ENCODE assay signal across 1 cellular context in the genomic region with DNA sequence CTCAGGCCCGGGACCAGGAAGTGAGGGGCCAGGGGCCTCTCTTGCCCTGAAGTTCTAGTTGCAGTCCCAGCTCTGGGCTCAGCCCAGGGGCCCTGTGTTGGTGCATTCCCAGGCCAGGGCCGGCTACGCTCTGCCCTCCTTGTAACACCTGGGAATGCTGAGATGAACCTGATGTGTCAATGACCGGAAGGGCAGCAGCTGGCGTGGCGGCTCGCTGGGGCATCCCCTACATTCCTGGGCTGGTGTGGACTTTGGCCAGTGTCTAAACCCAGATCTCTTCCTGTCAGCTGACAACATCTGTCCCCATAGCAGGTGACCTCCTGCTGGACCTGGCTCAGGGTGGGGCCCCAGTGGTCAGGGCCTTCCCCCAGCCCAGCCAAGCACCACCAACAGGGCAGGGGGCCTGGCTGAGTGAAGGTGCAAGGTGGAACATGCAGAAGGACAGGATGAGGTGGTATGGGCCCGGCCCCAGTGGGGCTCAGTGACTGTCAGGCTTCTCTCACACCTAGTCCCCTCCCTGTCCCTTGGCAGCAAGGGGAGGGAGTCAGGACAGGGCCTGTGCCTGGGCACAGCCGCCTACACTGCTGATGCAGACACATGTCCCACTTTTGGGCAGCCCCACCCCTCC.
TF ChIP-seq lines count a peak whose summit lies in the region.

No MANE protein-coding gene starts in this region.

TF ChIP-seq in HepG2, 621 proteins besides CTCF, POLR2A, EP300 and RAD21 (continued from another document and continues in another):
- TF ChIP-seq, protein P1, sequence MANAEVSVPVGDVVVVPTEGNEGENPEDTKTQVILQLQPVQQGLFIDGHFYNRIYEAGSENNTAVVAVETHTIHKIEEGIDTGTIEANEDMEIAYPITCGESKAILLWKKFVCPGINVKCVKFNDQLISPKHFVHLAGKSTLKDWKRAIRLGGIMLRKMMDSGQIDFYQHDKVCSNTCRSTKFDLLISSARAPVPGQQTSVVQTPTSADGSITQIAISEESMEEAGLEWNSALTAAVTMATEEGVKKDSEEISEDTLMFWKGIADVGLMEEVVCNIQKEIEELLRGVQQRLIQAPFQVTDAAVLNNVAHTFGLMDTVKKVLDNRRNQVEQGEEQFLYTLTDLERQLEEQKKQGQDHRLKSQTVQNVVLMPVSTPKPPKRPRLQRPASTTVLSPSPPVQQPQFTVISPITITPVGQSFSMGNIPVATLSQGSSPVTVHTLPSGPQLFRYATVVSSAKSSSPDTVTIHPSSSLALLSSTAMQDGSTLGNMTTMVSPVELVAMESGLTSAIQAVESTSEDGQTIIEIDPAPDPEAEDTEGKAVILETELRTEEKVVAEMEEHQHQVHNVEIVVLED (CRISPR knock-in tag; IDR thresholded peaks at IDR 0.05; ENCODE audit: borderline replicate concordance) = peak; percentile 67
- TF ChIP-seq NR2C2 (CRISPR knock-in tag; IDR thresholded peaks at IDR 0.05; ENCODE audit: borderline replicate concordance) (peak; percentile 91), ISX (CRISPR knock-in tag; conservative IDR thresholded peaks at IDR 0.05) (no peak), MAFF (IDR thresholded peaks at IDR 0.05; ENCODE audit: low read depth, low read length) (no peak; the same call in 1 of the 2 replicates), NPAS2 (CRISPR knock-in tag; IDR thresholded peaks at IDR 0.05; ENCODE audit: borderline replicate concordance) (no peak), ZFY (CRISPR knock-in tag; IDR thresholded peaks at IDR 0.05) (peak; percentile 71), ZNF879 (CRISPR knock-in tag; IDR thresholded peaks at IDR 0.05) (no peak), ZSCAN29 (CRISPR knock-in tag; conservative IDR thresholded peaks at IDR 0.05) (peak; percentile 90), ZNF552 (CRISPR knock-in tag; IDR thresholded peaks at IDR 0.05; ENCODE audit: borderline replicate concordance) (peak; percentile 78; the same call in 1 of the 2 replicates), ZNF674 (CRISPR knock-in tag; IDR thresholded peaks at IDR 0.05; ENCODE audit: low read depth) (no peak), ZNF598 (CRISPR knock-in tag; IDR thresholded peaks at IDR 0.05; ENCODE audit: borderline replicate concordance) (peak; percentile 87; the same call in 1 of the 2 replicates), FLYWCH1 (CRISPR knock-in tag; IDR thresholded peaks at IDR 0.05) (no peak), ZNF432 (CRISPR knock-in tag; IDR thresholded peaks at IDR 0.05; ENCODE audit: borderline replicate concordance) (no peak), CHD4 (IDR thresholded peaks at IDR 0.05; ENCODE audit: borderline replicate concordance, low read length) (no peak), STAT5B (CRISPR knock-in tag; IDR thresholded peaks at IDR 0.05) (peak; percentile 70; the same call in 1 of the 2 replicates), ZNF569 (CRISPR knock-in tag; IDR thresholded peaks at IDR 0.05; ENCODE audit: borderline replicate concordance) (0 out of 2 replicates have a peak, but pooled peaks have one; percentile 75), RFX5 (IDR thresholded peaks at IDR 0.05; ENCODE audit: low read depth, low read length) (no peak), SCMH1 (CRISPR knock-in tag; IDR thresholded peaks at IDR 0.05; ENCODE audit: borderline replicate concordance) (no peak), ZC3H13 (CRISPR knock-in tag; IDR thresholded peaks at IDR 0.05) (peak; percentile 71; the same call in 1 of the 2 replicates), SNRNP70 (IDR thresholded peaks at IDR 0.05; ENCODE audit: low read depth, low read length) (no peak), SIN3A (IDR thresholded peaks at IDR 0.05; ENCODE audit: borderline replicate concordance, low read depth, low read length) (peak; percentile 95), ZNF543 (CRISPR knock-in tag; IDR thresholded peaks at IDR 0.05) (no peak), ZNF530 (CRISPR knock-in tag; IDR thresholded peaks at IDR 0.05; ENCODE audit: low read depth) (no peak), MAFK (conservative IDR thresholded peaks at IDR 0.05 in 1 of 2, IDR thresholded peaks at IDR 0.05 in 1 of 2; ENCODE audit: low read length in 2 of 2) (no peak), MEF2D (CRISPR knock-in tag; IDR thresholded peaks at IDR 0.05) (peak; percentile 95), ZNF781 (CRISPR knock-in tag; IDR thresholded peaks at IDR 0.05; ENCODE audit: borderline replicate concordance, not compliant biosample characterization) (peak; percentile 70), TCF7 (IDR thresholded peaks at IDR 0.05; ENCODE audit: low read depth) (peak; percentile 37; the same call in 1 of the 2 replicates), CHCHD3 (CRISPR knock-in tag; IDR thresholded peaks at IDR 0.05) (no peak), ZSCAN21 (CRISPR knock-in tag; IDR thresholded peaks at IDR 0.05; ENCODE audit: borderline replicate concordance) (peak; percentile 90), ATF1 (CRISPR knock-in tag; IDR thresholded peaks at IDR 0.05) (no peak), FOXP1 (IDR thresholded peaks at IDR 0.05) (no peak), FOXP1 (CRISPR knock-in tag; IDR thresholded peaks at IDR 0.05) (peak; percentile 78), MIER3 (CRISPR knock-in tag; IDR thresholded peaks at IDR 0.05; ENCODE audit: borderline replicate concordance) (peak; percentile 99), XRCC5 (optimal IDR thresholded peaks at IDR 0.05; ENCODE audit: low read length) (peak; percentile 66), ZNF709 (CRISPR knock-in tag; IDR thresholded peaks at IDR 0.05) (peak; percentile 67; the same call in 1 of the 2 replicates), ZFAT (CRISPR knock-in tag; conservative IDR thresholded peaks at IDR 0.05) (no peak), ZSCAN30 (CRISPR knock-in tag; IDR thresholded peaks at IDR 0.05) (no peak)
- TF ChIP-seq, protein P2, sequence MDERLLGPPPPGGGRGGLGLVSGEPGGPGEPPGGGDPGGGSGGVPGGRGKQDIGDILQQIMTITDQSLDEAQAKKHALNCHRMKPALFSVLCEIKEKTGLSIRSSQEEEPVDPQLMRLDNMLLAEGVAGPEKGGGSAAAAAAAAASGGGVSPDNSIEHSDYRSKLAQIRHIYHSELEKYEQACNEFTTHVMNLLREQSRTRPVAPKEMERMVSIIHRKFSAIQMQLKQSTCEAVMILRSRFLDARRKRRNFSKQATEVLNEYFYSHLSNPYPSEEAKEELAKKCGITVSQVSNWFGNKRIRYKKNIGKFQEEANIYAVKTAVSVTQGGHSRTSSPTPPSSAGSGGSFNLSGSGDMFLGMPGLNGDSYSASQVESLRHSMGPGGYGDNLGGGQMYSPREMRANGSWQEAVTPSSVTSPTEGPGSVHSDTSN (CRISPR knock-in tag; IDR thresholded peaks at IDR 0.05) = 0 out of 2 replicates have a peak, but pooled peaks have one; percentile 57
- TF ChIP-seq, protein P3, sequence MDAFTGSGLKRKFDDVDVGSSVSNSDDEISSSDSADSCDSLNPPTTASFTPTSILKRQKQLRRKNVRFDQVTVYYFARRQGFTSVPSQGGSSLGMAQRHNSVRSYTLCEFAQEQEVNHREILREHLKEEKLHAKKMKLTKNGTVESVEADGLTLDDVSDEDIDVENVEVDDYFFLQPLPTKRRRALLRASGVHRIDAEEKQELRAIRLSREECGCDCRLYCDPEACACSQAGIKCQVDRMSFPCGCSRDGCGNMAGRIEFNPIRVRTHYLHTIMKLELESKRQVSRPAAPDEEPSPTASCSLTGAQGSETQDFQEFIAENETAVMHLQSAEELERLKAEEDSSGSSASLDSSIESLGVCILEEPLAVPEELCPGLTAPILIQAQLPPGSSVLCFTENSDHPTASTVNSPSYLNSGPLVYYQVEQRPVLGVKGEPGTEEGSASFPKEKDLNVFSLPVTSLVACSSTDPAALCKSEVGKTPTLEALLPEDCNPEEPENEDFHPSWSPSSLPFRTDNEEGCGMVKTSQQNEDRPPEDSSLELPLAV (CRISPR knock-in tag; conservative IDR thresholded peaks at IDR 0.05; ENCODE audit: low read depth) = no peak
- TF ChIP-seq, protein P4, sequence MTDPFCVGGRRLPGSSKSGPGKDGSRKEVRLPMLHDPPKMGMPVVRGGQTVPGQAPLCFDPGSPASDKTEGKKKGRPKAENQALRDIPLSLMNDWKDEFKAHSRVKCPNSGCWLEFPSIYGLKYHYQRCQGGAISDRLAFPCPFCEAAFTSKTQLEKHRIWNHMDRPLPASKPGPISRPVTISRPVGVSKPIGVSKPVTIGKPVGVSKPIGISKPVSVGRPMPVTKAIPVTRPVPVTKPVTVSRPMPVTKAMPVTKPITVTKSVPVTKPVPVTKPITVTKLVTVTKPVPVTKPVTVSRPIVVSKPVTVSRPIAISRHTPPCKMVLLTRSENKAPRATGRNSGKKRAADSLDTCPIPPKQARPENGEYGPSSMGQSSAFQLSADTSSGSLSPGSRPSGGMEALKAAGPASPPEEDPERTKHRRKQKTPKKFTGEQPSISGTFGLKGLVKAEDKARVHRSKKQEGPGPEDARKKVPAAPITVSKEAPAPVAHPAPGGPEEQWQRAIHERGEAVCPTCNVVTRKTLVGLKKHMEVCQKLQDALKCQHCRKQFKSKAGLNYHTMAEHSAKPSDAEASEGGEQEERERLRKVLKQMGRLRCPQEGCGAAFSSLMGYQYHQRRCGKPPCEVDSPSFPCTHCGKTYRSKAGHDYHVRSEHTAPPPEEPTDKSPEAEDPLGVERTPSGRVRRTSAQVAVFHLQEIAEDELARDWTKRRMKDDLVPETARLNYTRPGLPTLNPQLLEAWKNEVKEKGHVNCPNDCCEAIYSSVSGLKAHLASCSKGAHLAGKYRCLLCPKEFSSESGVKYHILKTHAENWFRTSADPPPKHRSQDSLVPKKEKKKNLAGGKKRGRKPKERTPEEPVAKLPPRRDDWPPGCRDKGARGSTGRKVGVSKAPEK (CRISPR knock-in tag; IDR thresholded peaks at IDR 0.05; ENCODE audit: borderline replicate concordance) = 0 out of 2 replicates have a peak, but pooled peaks have one; percentile 39
- TF ChIP-seq, protein P5, sequence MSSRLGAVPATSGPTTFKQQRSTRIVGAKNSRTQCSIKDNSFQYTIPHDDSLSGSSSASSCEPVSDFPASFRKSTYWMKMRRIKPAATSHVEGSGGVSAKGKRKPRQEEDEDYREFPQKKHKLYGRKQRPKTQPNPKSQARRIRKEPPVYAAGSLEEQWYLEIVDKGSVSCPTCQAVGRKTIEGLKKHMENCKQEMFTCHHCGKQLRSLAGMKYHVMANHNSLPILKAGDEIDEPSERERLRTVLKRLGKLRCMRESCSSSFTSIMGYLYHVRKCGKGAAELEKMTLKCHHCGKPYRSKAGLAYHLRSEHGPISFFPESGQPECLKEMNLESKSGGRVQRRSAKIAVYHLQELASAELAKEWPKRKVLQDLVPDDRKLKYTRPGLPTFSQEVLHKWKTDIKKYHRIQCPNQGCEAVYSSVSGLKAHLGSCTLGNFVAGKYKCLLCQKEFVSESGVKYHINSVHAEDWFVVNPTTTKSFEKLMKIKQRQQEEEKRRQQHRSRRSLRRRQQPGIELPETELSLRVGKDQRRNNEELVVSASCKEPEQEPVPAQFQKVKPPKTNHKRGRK (CRISPR knock-in tag; IDR thresholded peaks at IDR 0.05) = no peak
- TF ChIP-seq, protein P6, sequence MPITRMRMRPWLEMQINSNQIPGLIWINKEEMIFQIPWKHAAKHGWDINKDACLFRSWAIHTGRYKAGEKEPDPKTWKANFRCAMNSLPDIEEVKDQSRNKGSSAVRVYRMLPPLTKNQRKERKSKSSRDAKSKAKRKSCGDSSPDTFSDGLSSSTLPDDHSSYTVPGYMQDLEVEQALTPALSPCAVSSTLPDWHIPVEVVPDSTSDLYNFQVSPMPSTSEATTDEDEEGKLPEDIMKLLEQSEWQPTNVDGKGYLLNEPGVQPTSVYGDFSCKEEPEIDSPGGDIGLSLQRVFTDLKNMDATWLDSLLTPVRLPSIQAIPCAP (CRISPR knock-in tag; IDR thresholded peaks at IDR 0.05; ENCODE audit: low read depth) = no peak
- TF ChIP-seq, protein P7, sequence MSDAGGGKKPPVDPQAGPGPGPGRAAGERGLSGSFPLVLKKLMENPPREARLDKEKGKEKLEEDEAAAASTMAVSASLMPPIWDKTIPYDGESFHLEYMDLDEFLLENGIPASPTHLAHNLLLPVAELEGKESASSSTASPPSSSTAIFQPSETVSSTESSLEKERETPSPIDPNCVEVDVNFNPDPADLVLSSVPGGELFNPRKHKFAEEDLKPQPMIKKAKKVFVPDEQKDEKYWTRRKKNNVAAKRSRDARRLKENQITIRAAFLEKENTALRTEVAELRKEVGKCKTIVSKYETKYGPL (CRISPR knock-in tag; IDR thresholded peaks at IDR 0.05) = no peak
- TF ChIP-seq, protein P8, sequence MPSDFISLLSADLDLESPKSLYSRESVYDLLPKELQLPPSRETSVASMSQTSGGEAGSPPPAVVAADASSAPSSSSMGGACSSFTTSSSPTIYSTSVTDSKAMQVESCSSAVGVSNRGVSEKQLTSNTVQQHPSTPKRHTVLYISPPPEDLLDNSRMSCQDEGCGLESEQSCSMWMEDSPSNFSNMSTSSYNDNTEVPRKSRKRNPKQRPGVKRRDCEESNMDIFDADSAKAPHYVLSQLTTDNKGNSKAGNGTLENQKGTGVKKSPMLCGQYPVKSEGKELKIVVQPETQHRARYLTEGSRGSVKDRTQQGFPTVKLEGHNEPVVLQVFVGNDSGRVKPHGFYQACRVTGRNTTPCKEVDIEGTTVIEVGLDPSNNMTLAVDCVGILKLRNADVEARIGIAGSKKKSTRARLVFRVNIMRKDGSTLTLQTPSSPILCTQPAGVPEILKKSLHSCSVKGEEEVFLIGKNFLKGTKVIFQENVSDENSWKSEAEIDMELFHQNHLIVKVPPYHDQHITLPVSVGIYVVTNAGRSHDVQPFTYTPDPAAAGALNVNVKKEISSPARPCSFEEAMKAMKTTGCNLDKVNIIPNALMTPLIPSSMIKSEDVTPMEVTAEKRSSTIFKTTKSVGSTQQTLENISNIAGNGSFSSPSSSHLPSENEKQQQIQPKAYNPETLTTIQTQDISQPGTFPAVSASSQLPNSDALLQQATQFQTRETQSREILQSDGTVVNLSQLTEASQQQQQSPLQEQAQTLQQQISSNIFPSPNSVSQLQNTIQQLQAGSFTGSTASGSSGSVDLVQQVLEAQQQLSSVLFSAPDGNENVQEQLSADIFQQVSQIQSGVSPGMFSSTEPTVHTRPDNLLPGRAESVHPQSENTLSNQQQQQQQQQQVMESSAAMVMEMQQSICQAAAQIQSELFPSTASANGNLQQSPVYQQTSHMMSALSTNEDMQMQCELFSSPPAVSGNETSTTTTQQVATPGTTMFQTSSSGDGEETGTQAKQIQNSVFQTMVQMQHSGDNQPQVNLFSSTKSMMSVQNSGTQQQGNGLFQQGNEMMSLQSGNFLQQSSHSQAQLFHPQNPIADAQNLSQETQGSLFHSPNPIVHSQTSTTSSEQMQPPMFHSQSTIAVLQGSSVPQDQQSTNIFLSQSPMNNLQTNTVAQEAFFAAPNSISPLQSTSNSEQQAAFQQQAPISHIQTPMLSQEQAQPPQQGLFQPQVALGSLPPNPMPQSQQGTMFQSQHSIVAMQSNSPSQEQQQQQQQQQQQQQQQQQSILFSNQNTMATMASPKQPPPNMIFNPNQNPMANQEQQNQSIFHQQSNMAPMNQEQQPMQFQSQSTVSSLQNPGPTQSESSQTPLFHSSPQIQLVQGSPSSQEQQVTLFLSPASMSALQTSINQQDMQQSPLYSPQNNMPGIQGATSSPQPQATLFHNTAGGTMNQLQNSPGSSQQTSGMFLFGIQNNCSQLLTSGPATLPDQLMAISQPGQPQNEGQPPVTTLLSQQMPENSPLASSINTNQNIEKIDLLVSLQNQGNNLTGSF (CRISPR knock-in tag; IDR thresholded peaks at IDR 0.05) = no peak
- TF ChIP-seq, protein P9, sequence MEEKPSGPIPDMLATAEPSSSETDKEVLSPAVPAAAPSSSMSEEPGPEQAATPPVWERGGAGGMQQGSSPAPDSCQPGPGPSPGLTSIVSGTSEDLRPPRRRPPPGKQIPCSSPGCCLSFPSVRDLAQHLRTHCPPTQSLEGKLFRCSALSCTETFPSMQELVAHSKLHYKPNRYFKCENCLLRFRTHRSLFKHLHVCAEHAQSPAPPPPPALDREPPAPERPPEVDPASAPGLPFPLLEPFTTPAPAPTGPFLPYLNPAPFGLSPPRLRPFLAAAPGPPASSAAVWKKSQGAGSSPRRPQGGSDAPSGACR (CRISPR knock-in tag; IDR thresholded peaks at IDR 0.05) = peak; percentile 99
